Comparison of ENCODE assay signal across 16 cellular contexts in genomic region chr5:147455822-147456221, GRCh38. TPM values are rescaled to one million over a fixed set of nuclear protein-coding genes. Genes with fewer than 3 reads are reported as not detected.
DNase-seq lines count a peak whose midpoint lies in the region; ATAC-seq and TF ChIP-seq lines count a peak whose summit lies in the region.
"Had no signal": no experiment of that assay in that cellular context is flagged by ENCODE, and none has a peak within 500 bp of the region (broad histone marks: within the 10 kb centered on the region; RNA-seq: fewer than 3 reads in every experiment).

No MANE protein-coding gene starts in this region.

- TF ChIP-seq CTCF in left ventricle myocardium inferior (IDR thresholded peaks at IDR 0.05; ENCODE audit: borderline replicate concordance), result no peak
- TF ChIP-seq CTCF in mesothelial cell of epicardium (IDR thresholded peaks at IDR 0.05; ENCODE audit: unreplicated experiment), result no peak
- TF ChIP-seq CTCF in uterus (IDR thresholded peaks at IDR 0.05), result no peak
- TF ChIP-seq CTCF in Calu3 (IDR thresholded peaks at IDR 0.05; ENCODE audit: unreplicated experiment), result no peak

- H3K27me3 Mint-ChIP-seq in mesothelial cell of epicardium (ENCODE audit: low read depth) (no peaks in the 10 kb centered on the region), Calu3 (ENCODE audit: unreplicated experiment) (peaks cover 21% of the 10 kb centered on the region)

- peak overlapping the region; percentile 95 for H3K27ac Mint-ChIP-seq in mesothelial cell of epicardium
- no peak overlapping the region for H3K27ac Mint-ChIP-seq in Calu3 (ENCODE audit: unreplicated experiment)
- H3K27ac Mint-ChIP-seq: activated CD4-positive, alpha-beta T cell treated with anti-CD3 and anti-CD28 coated beads, Interleukin-2, amount 10 ng/mL, durations not matched to agents 24 days and 14 days; T-helper 17 cell had no signal

- no TSS peak for BruUV-seq in Calu3 (replicated peaks; lab: Mats Ljungman, UMichigan)

- H3K36me3 ChIP-seq in left ventricle myocardium inferior, result no peaks in the 10 kb centered on the region
- H3K36me3 ChIP-seq in uterus, result no peaks in the 10 kb centered on the region
- H3K36me3 ChIP-seq: tibial nerve had no signal

- H3K4me3 ChIP-seq in left ventricle myocardium inferior, result no peak overlapping the region
- H3K4me3 ChIP-seq in uterus, result no peak overlapping the region

- intact Hi-C loops in left ventricle myocardium inferior (cut with micrococcal nuclease) (loop anchor here (5.0 kb wide), 1 partner anchor 96 kb away; no protein-coding TSS in a partner anchor), left ventricle myocardium superior (cut with micrococcal nuclease) (no loop called here), uterus (cut with DNase I; ENCODE audit: low total_unique reads) (loop anchor here (10.0 kb wide), 1 partner anchor 49 kb away; no protein-coding TSS in a partner anchor), Calu3 (cut with micrococcal nuclease; ENCODE audit: unreplicated experiment) (loop anchor here (1.0 to 2.0 kb wide), 2 partner anchors 38 to 123 kb away; no protein-coding TSS in a partner anchor)

- CTCF ChIA-PET in Calu3 (lab: Charles Lee), result no interaction called here

- no peak overlapping the region for H3K4me3 Mint-ChIP-seq in mesothelial cell of epicardium
- H3K4me3 Mint-ChIP-seq in Calu3 (ENCODE audit: low read depth, unreplicated experiment), result no peak overlapping the region
- H3K4me3 Mint-ChIP-seq: activated CD4-positive, alpha-beta T cell treated with anti-CD3 and anti-CD28 coated beads, Interleukin-2, amount 10 ng/mL, durations not matched to agents 24 days and 14 days; T-helper 17 cell had no signal

- TF ChIP-seq POLR2A in uterus (IDR thresholded peaks at IDR 0.05), result no peak

- peaks cover 5% of the 10 kb centered on the region for H3K9me3 ChIP-seq in left ventricle myocardium inferior (replicated peaks)
- H3K9me3 ChIP-seq in uterus, result no peaks in the 10 kb centered on the region
- H3K9me3 ChIP-seq: tibial nerve had no signal

- H3K36me3 Mint-ChIP-seq in mesothelial cell of epicardium (no peaks in the 10 kb centered on the region), Calu3 (ENCODE audit: insufficient read depth, unreplicated experiment) (peaks cover 26% of the 10 kb centered on the region)

- H3K27ac ChIP-seq in left ventricle myocardium inferior (replicated peaks) (peak overlapping the region; percentile 86), uterus (peak overlapping the region; percentile 94 to 97)

- H3K4me1 ChIP-seq in left ventricle myocardium inferior (peaks cover 49% of the 10 kb centered on the region), uterus (peaks cover 0 to 13% of the 10 kb centered on the region in 2 donors)

- peaks cover 6% of the 10 kb centered on the region for H3K9me3 Mint-ChIP-seq in mesothelial cell of epicardium
- H3K9me3 Mint-ChIP-seq in Calu3 (ENCODE audit: low read depth, unreplicated experiment), result no peaks in the 10 kb centered on the region
- H3K9me3 Mint-ChIP-seq: activated CD4-positive, alpha-beta T cell treated with anti-CD3 and anti-CD28 coated beads, Interleukin-2, amount 10 ng/mL, durations not matched to agents 24 days and 14 days had no signal

- no peak for DNase-seq in left ventricle myocardium inferior
- DNase-seq in left ventricle myocardium superior, result no peak
- peak; percentile 52 for DNase-seq in dedifferentiated amniotic fluid mesenchymal stem cell (ENCODE audit: extremely low spot score)
- DNase-seq in mesothelial cell of epicardium (ENCODE audit: low spot score in 2 of 2, unreplicated experiment in 2 of 2), result no peak
- DNase-seq in uterus, result no peak
- DNase-seq in Calu3, result no peak
- no peak for DNase-seq in Ammon's horn (ENCODE audit: low spot score)
- DNase-seq: activated CD4-positive, alpha-beta T cell treated with anti-CD3 and anti-CD28 coated beads, Interleukin-2, amount 10 ng/mL, durations not matched to agents 24 days and 14 days; activated T-cell treated with anti-CD3 and anti-CD28 coated beads, Interleukin-2, amount 50 U/mL, for 48 hours; amniotic stem cell; DMS53; left cardiac atrium; NCI-H1436; T-helper 17 cell had no signal

- H3K4me1 Mint-ChIP-seq in mesothelial cell of epicardium, result peaks cover 37% of the 10 kb centered on the region
- H3K4me1 Mint-ChIP-seq in Calu3 (ENCODE audit: low read depth, unreplicated experiment), result peaks cover 8% of the 10 kb centered on the region

- peaks cover 21% of the 10 kb centered on the region for H3K27me3 ChIP-seq in left ventricle myocardium inferior (ENCODE audit: low read depth)
- no peaks in the 10 kb centered on the region for H3K27me3 ChIP-seq in uterus
- H3K27me3 ChIP-seq: tibial nerve had no signal

- ATAC-seq in left ventricle myocardium superior (no peak), HG03457 (IDR thresholded peaks at IDR 0.05; ENCODE audit: unreplicated experiment) (no peak)
- ATAC-seq: T-helper 17 cell had no signal

RNA-seq across cellular contexts. Expression of gene DPYSL3, which starts 54.0 kb away (rescaled TPM):
- total RNA-seq in left ventricle myocardium inferior, result 20.7 TPM
- 19.5 TPM for total RNA-seq in left ventricle myocardium superior
- 161 to 169 TPM (median 165 TPM) in 3 replicates for total RNA-seq in mesothelial cell of epicardium
- total RNA-seq in uterus, result 100 to 1,000 TPM; 121 to 213 (median 168) TPM
- total RNA-seq in Calu3 (2022), result 21.4 and 26.6 TPM in 2 replicates
- total RNA-seq: T-helper 17 cell had no signal
